In the genomic region with DNA sequence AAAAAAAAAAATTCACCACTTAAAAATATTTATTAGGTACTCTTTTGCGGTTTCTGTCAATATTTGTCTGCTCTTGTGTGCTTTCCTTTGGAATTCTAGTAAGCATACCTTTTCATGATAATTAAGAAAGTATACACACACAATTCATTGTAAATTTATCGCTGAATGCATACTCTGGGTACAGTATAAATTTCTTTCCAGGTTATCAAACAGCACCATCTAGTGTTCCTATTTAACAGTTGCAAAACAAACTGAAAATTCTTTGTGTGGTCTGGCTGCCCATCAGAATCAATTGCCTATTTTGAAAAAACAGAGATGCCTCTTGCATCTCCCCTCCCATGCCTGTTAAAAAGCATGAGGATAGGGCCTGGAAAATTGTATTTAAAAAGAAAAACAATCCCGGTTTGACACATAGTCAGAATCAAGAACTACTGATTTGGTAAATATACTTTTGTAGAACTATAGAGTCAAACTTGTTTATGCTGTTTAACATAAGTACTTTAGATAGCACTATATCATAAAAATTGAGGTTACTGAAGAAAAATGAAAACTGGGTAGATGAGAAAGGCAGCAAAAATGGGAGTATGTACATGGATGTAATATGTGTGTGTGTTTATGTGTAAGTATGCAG, we compare ENCODE assay signal across 8 cellular contexts. TPM values are rescaled to one million over a fixed set of nuclear protein-coding genes. Genes with fewer than 3 reads are reported as not detected.
DNase-seq lines count a peak whose midpoint lies in the region; ATAC-seq and TF ChIP-seq lines count a peak whose summit lies in the region.

No MANE protein-coding gene starts in this region.

- H3K9ac ChIP-seq in mesenchymal stem cell (ENCODE audit: low read length), result no peak overlapping the region

- H3K36me3 Mint-ChIP-seq in chondrocyte (ENCODE audit: low read depth), result no peaks in the 10 kb centered on the region

- peaks cover 12% of the 10 kb centered on the region for H3K79me1 ChIP-seq in mesenchymal stem cell (replicated peaks; ENCODE audit: low read length, poor library complexity, severe bottlenecking)

- no peak overlapping the region for H3K4me3 ChIP-seq in mesenchymal stem cell (ENCODE audit: insufficient read depth in 1 of 2, low read depth in 1 of 2, low read length in 2 of 2)

- H2BK15ac ChIP-seq in mesenchymal stem cell (ENCODE audit: low read depth, poor library complexity, severe bottlenecking), result no peak overlapping the region

- H3K27me3 Mint-ChIP-seq in chondrocyte (ENCODE audit: low read depth), result no peaks in the 10 kb centered on the region

- no peak overlapping the region for H3K27ac Mint-ChIP-seq in chondrocyte (ENCODE audit: unreplicated experiment)

- no peak overlapping the region for H3K4me3 Mint-ChIP-seq in chondrocyte (ENCODE audit: unreplicated experiment)

- intact Hi-C loops in posterior vena cava (cut with DNase I), result no loop called here

- peaks cover 15% of the 10 kb centered on the region for H3K4me1 Mint-ChIP-seq in chondrocyte (ENCODE audit: low read depth)

- H3K4me2 ChIP-seq in mesenchymal stem cell (ENCODE audit: low read length, poor library complexity, severe bottlenecking), result no peak overlapping the region

- DNase-seq in Ammon's horn (ENCODE audit: low spot score), result peak; percentile 41
- DNase-seq in NCI-H774 (lab: John Stamatoyannopoulos, UW), result peak; percentile 39
- no peak for DNase-seq in chondrocyte (ENCODE audit: low spot score)
- DNase-seq in mesenchymal stem cell, result peak; percentile 57
- DNase-seq in posterior vena cava (ENCODE audit: low spot score), result no peak
- DNase-seq in stimulated activated CD4-positive, alpha-beta T cell treated with anti-CD3 and anti-CD28 coated beads, Interleukin-2, amount 100 ng/mL, for 24 hours, result no peak

- no peak overlapping the region for H2BK120ac ChIP-seq in mesenchymal stem cell (ENCODE audit: low read depth, low read length)

- H3K23ac ChIP-seq in mesenchymal stem cell (ENCODE audit: low read length in 2 of 2), result no peak overlapping the region

- H3K4ac ChIP-seq in mesenchymal stem cell (ENCODE audit: low read depth in 1 of 2, low read length in 2 of 2), result no peak overlapping the region

- H2BK12ac ChIP-seq in mesenchymal stem cell (ENCODE audit: low read length in 2 of 2), result no peak overlapping the region

- H4K91ac ChIP-seq in mesenchymal stem cell (ENCODE audit: low read length), result no peak overlapping the region

- H3K18ac ChIP-seq in mesenchymal stem cell (ENCODE audit: low read depth in 1 of 2, low read length in 2 of 2), result no peak overlapping the region

- 68% methylated on average over 1 of the region's 3 CpGs for WGBS in mesenchymal stem cell

- peaks cover 0 to 15% of the 10 kb centered on the region in 2 experiments for H3K36me3 ChIP-seq in mesenchymal stem cell (ENCODE audit: control insufficient read depth in 1 of 2, insufficient read depth in 2 of 2, low read depth in 1 of 2, low read length in 2 of 2)

- H3K9me3 Mint-ChIP-seq in chondrocyte (ENCODE audit: low read depth), result no peaks in the 10 kb centered on the region

- no peaks in the 10 kb centered on the region for H3K9me3 ChIP-seq in mesenchymal stem cell (ENCODE audit: control insufficient read depth, low read length)

- H4K8ac ChIP-seq in mesenchymal stem cell (ENCODE audit: low read length), result no peak overlapping the region

- no peak overlapping the region for H3K27ac ChIP-seq in mesenchymal stem cell (ENCODE audit: low read length, poor library complexity, severe bottlenecking)

- H3K27me3 ChIP-seq in mesenchymal stem cell (ENCODE audit: control insufficient read depth in 1 of 2, insufficient read depth in 1 of 2, low read length in 2 of 2), result no peaks in the 10 kb centered on the region

- H2AFZ ChIP-seq in mesenchymal stem cell (ENCODE audit: low read depth, low read length), result no peak overlapping the region

- peak; percentile 58 for ATAC-seq in GM18511 (IDR thresholded peaks at IDR 0.05; ENCODE audit: unreplicated experiment)
- peak; percentile 70 for ATAC-seq in HG03135 (IDR thresholded peaks at IDR 0.05; ENCODE audit: unreplicated experiment)

- H3K4me1 ChIP-seq in mesenchymal stem cell (ENCODE audit: control insufficient read depth, insufficient read depth, low read depth, low read length), result no peaks in the 10 kb centered on the region

- peak; percentile 93 for TF ChIP-seq CTCF in chondrocyte (IDR thresholded peaks at IDR 0.05)

- no peak overlapping the region for H3K14ac ChIP-seq in mesenchymal stem cell (ENCODE audit: low read length in 2 of 2)

- H2BK5ac ChIP-seq in mesenchymal stem cell (ENCODE audit: low read depth, low read length, poor library complexity, severe bottlenecking), result no peak overlapping the region

- H2AK5ac ChIP-seq in mesenchymal stem cell (ENCODE audit: low read length, severe bottlenecking), result no peak overlapping the region

RNA-seq across cellular contexts. Expression of gene PGGT1B, which starts 16.2 kb away (rescaled TPM):
- total RNA-seq in chondrocyte (35.6 to 46.2 TPM (median 38.2 TPM) in 3 replicates), posterior vena cava (10 to 100 TPM; 32.4 to 41.1 TPM)
- 6.8 TPM for polyA plus RNA-seq in mesenchymal stem cell (2013, experiment 1 of 2)
- 6.3 TPM for polyA plus RNA-seq in mesenchymal stem cell (2013, experiment 2 of 2)

RNA-seq across cellular contexts. Expression of gene CCDC112, which starts 50.0 kb away (rescaled TPM):
- total RNA-seq in chondrocyte, result 6.6 to 10.1 TPM (median 9.2 TPM) in 3 replicates
- 20.1 TPM for polyA plus RNA-seq in mesenchymal stem cell (2013, experiment 1 of 2)
- 19.8 TPM for polyA plus RNA-seq in mesenchymal stem cell (2013, experiment 2 of 2)
- total RNA-seq in posterior vena cava, result 1 to 10 TPM; 5.8 to 6.4 TPM

Comparison
In these comparisons a context has a peak if more than half of its experiments do, and no peak if none do; other contexts are left out.
1. DNase-seq: peak in Ammon's horn (single experiment), NCI-H774 (single experiment) and mesenchymal stem cell (single experiment); none in chondrocyte (single experiment), posterior vena cava (single experiment) and stimulated activated CD4-positive, alpha-beta T cell treated with anti-CD3 and anti-CD28 coated beads, Interleukin-2, amount 100 ng/mL, for 24 hours (0 of 2).